8 cellular contexts compared by ENCODE assay signal in genomic region chr16:28212532-28212873, GRCh38. TPM values are rescaled to one million over a fixed set of nuclear protein-coding genes. Genes with fewer than 3 reads are reported as not detected.
DNase-seq lines count a peak whose midpoint lies in the region; ATAC-seq and TF ChIP-seq lines count a peak whose summit lies in the region.

No MANE protein-coding gene starts in this region.

- no peaks in the 10 kb centered on the region for H3K27me3 ChIP-seq in A673 (replicated peaks; ENCODE audit: insufficient read depth, low read depth, low read length, poor library complexity)

- H3K4me1 ChIP-seq in A673 (ENCODE audit: insufficient read depth, low read length, poor library complexity, severe bottlenecking) = peaks cover 7% of the 10 kb centered on the region

- H3K4me3 ChIP-seq in A673 (ENCODE audit: low read depth, low read length, poor library complexity, severe bottlenecking) = peak overlapping the region; percentile 68
- peak overlapping the region; percentile 45 for H3K4me3 ChIP-seq in astrocyte of the spinal cord (ENCODE audit: low read depth, low read length)

- CTCF ChIA-PET in A673 (lab: Charles Lee) = no interaction called here

- H3K27ac Mint-ChIP-seq in mesothelial cell of epicardium = no peak overlapping the region

- BruUV-seq in A673 (replicated peaks; lab: Mats Ljungman, UMichigan) = TSS peak; percentile 93

- peaks cover 10% of the 10 kb centered on the region for H3K36me3 ChIP-seq in A673 (ENCODE audit: insufficient read depth, low read length, poor library complexity, severe bottlenecking)

- in situ Hi-C loops in astrocyte of the spinal cord (cut with HindIII; ENCODE audit: low sequenced_read_pairs) = no loop called here

- POLR2A ChIA-PET in A673 (lab: Charles Lee; ENCODE audit: low non-redundant PET) = no interaction called here

- intact Hi-C loops in A673 (cut with micrococcal nuclease; ENCODE audit: unreplicated experiment) = loop anchor here (5.0 to 10.0 kb wide), 2 partner anchors 70 to 138 kb away; no protein-coding TSS in a partner anchor

- peaks cover 4% of the 10 kb centered on the region for H3K36me3 Mint-ChIP-seq in mesothelial cell of epicardium

- H3K4me3 Mint-ChIP-seq in mesothelial cell of epicardium = peak overlapping the region; percentile 90

- H3K9me3 ChIP-seq in A673 (ENCODE audit: low read depth, low read length, poor library complexity, severe bottlenecking) = no peaks in the 10 kb centered on the region

- H3K4me1 Mint-ChIP-seq in mesothelial cell of epicardium = peaks cover 16% of the 10 kb centered on the region

- TF ChIP-seq CTCF in A673 (conservative IDR thresholded peaks at IDR 0.05; ENCODE audit: low read depth, low read length) (no peak), astrocyte of the spinal cord (IDR thresholded peaks at IDR 0.05; ENCODE audit: low read depth, low read length) (no peak), mesothelial cell of epicardium (IDR thresholded peaks at IDR 0.05; ENCODE audit: unreplicated experiment) (no peak)

- no peaks in the 10 kb centered on the region for H3K27me3 Mint-ChIP-seq in mesothelial cell of epicardium (ENCODE audit: low read depth)

- no peaks in the 10 kb centered on the region for H3K9me3 Mint-ChIP-seq in mesothelial cell of epicardium

- peak; percentile 37 for DNase-seq in A673 (ENCODE audit: low spot score)
- peak; percentile 7 for DNase-seq in HT-29 (ENCODE audit: low spot score)
- peak; percentile 12 for DNase-seq in astrocyte of the spinal cord (ENCODE audit: low read depth, low spot score)
- no peak for DNase-seq in mesothelial cell of epicardium (ENCODE audit: low spot score in 2 of 2, unreplicated experiment in 2 of 2)
- no peak for DNase-seq in activated CD4-positive, alpha-beta T cell treated with anti-CD3 and anti-CD28 coated beads for 48 hours
- DNase-seq in cortex of kidney (lab: John Stamatoyannopoulos, UW) = no peak

- ATAC-seq in GM21529 (IDR thresholded peaks at IDR 0.05; ENCODE audit: unreplicated experiment) (no peak), GM21786 (IDR thresholded peaks at IDR 0.05; ENCODE audit: unreplicated experiment) (no peak)

- H3K27ac ChIP-seq in A673 (ENCODE audit: low read depth, low read length, poor library complexity, severe bottlenecking) = peak overlapping the region; percentile 70

RNA-seq across cellular contexts. Expression of gene XPO6, which starts 0.7 kb away (rescaled TPM):
- total RNA-seq in A673 (2021) = 155 and 159 TPM in 2 replicates
- 178 and 193 TPM in 2 replicates for total RNA-seq in HT-29 (2014; rRNA removed; shearing (Covaris generic))
- 111 to 118 TPM (median 115 TPM) in 3 replicates for total RNA-seq in mesothelial cell of epicardium

Comparison
In these comparisons a context has a peak if more than half of its experiments do, and no peak if none do; other contexts are left out.
1. DNase-seq: peak in A673 (single experiment), HT-29 (single experiment) and astrocyte of the spinal cord (single experiment); none in mesothelial cell of epicardium (0 of 2), activated CD4-positive, alpha-beta T cell treated with anti-CD3 and anti-CD28 coated beads for 48 hours (single experiment) and cortex of kidney (single experiment).